11 cellular contexts compared by ENCODE assay signal in the genomic region with DNA sequence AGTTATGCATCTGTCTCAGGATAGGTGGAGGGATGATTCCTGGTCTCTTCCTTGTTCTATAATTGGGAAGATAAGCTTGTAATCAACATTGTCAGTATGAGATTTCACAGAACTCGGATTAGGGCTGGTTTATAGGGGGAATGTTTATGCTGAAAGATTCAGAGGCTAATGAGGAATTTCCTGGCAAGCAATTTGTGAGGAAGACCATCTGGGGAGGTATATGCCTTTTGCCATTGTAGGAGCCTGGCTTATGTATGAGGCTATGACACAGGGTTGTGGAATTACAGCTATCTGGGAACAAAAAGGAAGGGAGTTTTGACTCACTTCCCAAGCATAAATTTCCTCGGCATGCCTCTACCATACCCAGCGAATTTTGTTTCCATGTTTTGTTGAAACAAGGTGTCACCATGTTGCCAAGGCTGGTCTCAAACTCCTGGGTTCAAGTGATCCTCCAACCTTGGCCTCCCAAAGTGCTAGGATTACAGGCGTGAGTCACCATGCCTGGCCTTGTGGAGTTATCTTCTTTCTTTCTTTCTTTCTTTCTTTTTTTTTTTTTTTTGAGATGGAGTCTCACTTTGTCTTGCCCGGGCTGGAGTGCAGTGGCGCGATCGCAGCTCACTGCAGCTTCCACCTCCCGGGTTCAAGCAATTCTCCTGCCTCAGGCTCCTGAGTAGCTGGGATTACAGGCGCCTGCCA. TPM values are rescaled to one million over a fixed set of nuclear protein-coding genes. Genes with fewer than 3 reads are reported as not detected.
DNase-seq lines count a peak whose midpoint lies in the region; ATAC-seq, FAIRE-seq and TF ChIP-seq lines count a peak whose summit lies in the region.
"Had no signal": no experiment of that assay in that cellular context is flagged by ENCODE, and none has a peak within 500 bp of the region (broad histone marks: within the 10 kb centered on the region; RNA-seq: fewer than 3 reads in every experiment).

No MANE protein-coding gene starts in this region.

- H3K9ac ChIP-seq in PC-3 (ENCODE audit: low read length) (no peak overlapping the region), neural progenitor cell (no peak overlapping the region)

- intact Hi-C loops in Caco-2 (cut with micrococcal nuclease; ENCODE audit: unreplicated experiment), result no loop called here
- intact Hi-C loops in PC-3 (cut with micrococcal nuclease), result no loop called here
- intact Hi-C loops in cardiac septum (cut with DNase I), result loop anchor here (5.0 to 10.0 kb wide), 2 partner anchors 40 to 172 kb away; partner anchors contain the start of genes MBLAC1 and TRIM4

- CTCF ChIA-PET in Caco-2 (lab: Charles Lee), result no interaction called here
- CTCF ChIA-PET in PC-3 (lab: Charles Lee), result no interaction called here

- H3K4me1 Mint-ChIP-seq in Caco-2 (ENCODE audit: low read depth, unreplicated experiment), result peaks cover 16% of the 10 kb centered on the region
- H3K4me1 Mint-ChIP-seq in neural progenitor cell, result peaks cover 26% of the 10 kb centered on the region

- peak; percentile 43 for ATAC-seq in PC-3

- H3K36me3 Mint-ChIP-seq in Caco-2 (ENCODE audit: insufficient read depth, unreplicated experiment), result peaks cover 42% of the 10 kb centered on the region
- H3K36me3 Mint-ChIP-seq in neural progenitor cell, result peaks cover 13% of the 10 kb centered on the region

- H4K20me1 ChIP-seq in PC-3 (ENCODE audit: low read length) (peaks cover 3% of the 10 kb centered on the region; the same call in 1 of the 2 replicates), neural progenitor cell (ENCODE audit: low read depth) (no peaks in the 10 kb centered on the region)

- H3K9me2 ChIP-seq in PC-3 (replicated peaks; ENCODE audit: low read length), result no peaks in the 10 kb centered on the region

- no TSS peak for BruUV-seq in Caco-2 (replicated peaks; lab: Mats Ljungman, UMichigan)
- no TSS peak for BruUV-seq in PC-3 (replicated peaks; lab: Mats Ljungman, UMichigan)

- no peak for DNase-seq in Caco-2
- DNase-seq in PC-3, result peak; percentile 82
- no peak for DNase-seq in neural progenitor cell (ENCODE audit: low spot score)
- DNase-seq in NCI-H1417 (lab: John Stamatoyannopoulos, UW), result no peak
- no peak for DNase-seq in NCI-H2029 treated with DMSO at 0.1 percent for 48 hours (lab: John Stamatoyannopoulos, UW)
- DNase-seq in cardiac septum (ENCODE audit: low spot score), result no peak
- DNase-seq in DMS79 treated with DMSO at 0.1 percent for 48 hours (lab: John Stamatoyannopoulos, UW), result no peak
- DNase-seq: Peyer's patch had no signal

- no peaks in the 10 kb centered on the region for H3K9me3 ChIP-seq in Caco-2
- H3K9me3 ChIP-seq in PC-3 (ENCODE audit: low read length), result no peaks in the 10 kb centered on the region
- H3K9me3 ChIP-seq in neural progenitor cell (ENCODE audit: low read depth), result no peaks in the 10 kb centered on the region
- H3K9me3 ChIP-seq: Peyer's patch had no signal

- H3K27me3 ChIP-seq in Caco-2 (replicated peaks; ENCODE audit: control insufficient read depth, insufficient read depth, low read length), result no peaks in the 10 kb centered on the region
- no peaks in the 10 kb centered on the region for H3K27me3 ChIP-seq in PC-3 (ENCODE audit: low read length)
- H3K27me3 ChIP-seq in neural progenitor cell, result no peaks in the 10 kb centered on the region
- H3K27me3 ChIP-seq: Peyer's patch had no signal

- H3F3A ChIP-seq in PC-3 (ENCODE audit: low read length, unreplicated experiment) (no peaks in the 10 kb centered on the region), neural progenitor cell (ENCODE audit: low read depth) (peaks cover 57% of the 10 kb centered on the region)

- H3K27ac ChIP-seq in PC-3 (ENCODE audit: low read length) (peak overlapping the region; percentile 25), neural progenitor cell (no peak overlapping the region)

- peak overlapping the region; percentile 50 for H3K4me3 Mint-ChIP-seq in Caco-2 (ENCODE audit: unreplicated experiment)
- H3K4me3 Mint-ChIP-seq in neural progenitor cell, result peak overlapping the region; percentile 51

- TF ChIP-seq CTCF in Caco-2 (IDR thresholded peaks at IDR 0.05; ENCODE audit: insufficient read depth in 1 of 2, low read depth in 1 of 2, low read length in 1 of 2, severe bottlenecking in 1 of 2, unreplicated experiment in 1 of 2) (no peak), PC-3 (conservative IDR thresholded peaks at IDR 0.05; ENCODE audit: low read depth, low read length) (no peak), neural progenitor cell (IDR thresholded peaks at IDR 0.05) (no peak)

- H3K27me3 Mint-ChIP-seq in Caco-2 (ENCODE audit: insufficient read depth, unreplicated experiment) (no peaks in the 10 kb centered on the region), neural progenitor cell (ENCODE audit: insufficient read depth, low read depth) (peaks cover 3% of the 10 kb centered on the region)

- H3K27ac Mint-ChIP-seq in Caco-2 (ENCODE audit: unreplicated experiment) (no peak overlapping the region), neural progenitor cell (peak overlapping the region; percentile 57)

- peak overlapping the region; percentile 9; the same call in 1 of the 2 replicates for H3K4me2 ChIP-seq in PC-3 (ENCODE audit: low read length)
- no peak overlapping the region for H3K4me2 ChIP-seq in neural progenitor cell

- H3K36me3 ChIP-seq in Caco-2 (ENCODE audit: control insufficient read depth, insufficient read depth, low read length) (peaks cover 2% of the 10 kb centered on the region; the same call in 1 of the 2 replicates), PC-3 (ENCODE audit: low read depth, low read length) (peaks cover 9% of the 10 kb centered on the region; the same call in 1 of the 2 replicates), neural progenitor cell (no peaks in the 10 kb centered on the region)

- H3K79me2 ChIP-seq in PC-3 (ENCODE audit: low read length) (peaks cover 22% of the 10 kb centered on the region), neural progenitor cell (ENCODE audit: low read depth) (peaks cover 14% of the 10 kb centered on the region)

- FAIRE-seq in endometrium (lab: Jason Lieb, UNC), result peak; percentile 41
- FAIRE-seq: colon, GM18507 had no signal

- H2AFZ ChIP-seq in PC-3 (ENCODE audit: low read length) (no peak overlapping the region), neural progenitor cell (replicated peaks) (no peak overlapping the region)

- H3K9me3 Mint-ChIP-seq in Caco-2 (ENCODE audit: unreplicated experiment) (no peaks in the 10 kb centered on the region), neural progenitor cell (no peaks in the 10 kb centered on the region)

- POLR2A ChIA-PET in Caco-2 (lab: Charles Lee), result interaction anchor here (0.6 kb wide), 1 partner anchor 72 kb away, joined by 3 read pairs; no protein-coding TSS in a partner anchor
- POLR2A ChIA-PET in PC-3 (lab: Charles Lee; ENCODE audit: unreplicated experiment), result interaction anchor here (0.7 kb wide), 1 partner anchor 341 kb away, joined by 10 read pairs; the partner anchor contains the start of gene ZCWPW1

- H3K4me1 ChIP-seq in Caco-2 (peaks cover 11% of the 10 kb centered on the region; the same call in 1 of the 2 replicates), PC-3 (ENCODE audit: insufficient read depth, low read length) (peaks cover 33% of the 10 kb centered on the region), neural progenitor cell (peaks cover 3% of the 10 kb centered on the region)

- H3K4me3 ChIP-seq in Caco-2 (ENCODE audit: low read depth, low read length) (no peak overlapping the region), PC-3 (ENCODE audit: low read length) (no peak overlapping the region), neural progenitor cell (no peak overlapping the region)
- H3K4me3 ChIP-seq: Peyer's patch had no signal

RNA-seq across cellular contexts. Expression of gene COPS6, which starts 1.6 kb away (rescaled TPM):
- total RNA-seq in Caco-2 (2022) (142 and 150 TPM in 2 replicates), PC-3 (2014; rRNA removed) (95.7 and 110 TPM in 2 replicates), neural progenitor cell (ENCODE audit: low replicate concordance) (42.2 and 63.9 TPM in 2 replicates), cardiac septum (86.4 TPM)

RNA-seq across cellular contexts. Expression of gene ZNF3, which starts 5.7 kb away (rescaled TPM):
- total RNA-seq in Caco-2 (2022), result 37.8 and 41.1 TPM in 2 replicates
- 16.5 and 18.0 TPM in 2 replicates for total RNA-seq in PC-3 (2014; rRNA removed)
- 56.0 and 73.6 TPM in 2 replicates for total RNA-seq in neural progenitor cell (ENCODE audit: low replicate concordance)
- 14.5 TPM for total RNA-seq in cardiac septum

RNA-seq across cellular contexts. Expression of gene MCM7, which starts 14.0 kb away (rescaled TPM):
- 227 and 240 TPM in 2 replicates for total RNA-seq in Caco-2 (2022)
- 208 and 226 TPM in 2 replicates for total RNA-seq in PC-3 (2014; rRNA removed)
- 206 and 297 TPM in 2 replicates for total RNA-seq in neural progenitor cell (ENCODE audit: low replicate concordance)
- total RNA-seq in cardiac septum, result 20.5 TPM

RNA-seq across cellular contexts. Expression of gene AP4M1, which starts 14.2 kb away (rescaled TPM):
- total RNA-seq in Caco-2 (2022) (14.9 and 16.2 TPM in 2 replicates), PC-3 (2014; rRNA removed) (17.9 and 23.9 TPM in 2 replicates), neural progenitor cell (ENCODE audit: low replicate concordance) (15.3 and 15.4 TPM in 2 replicates), cardiac septum (13.7 TPM)

RNA-seq across cellular contexts. Expression of gene TAF6, which starts 32.0 kb away (rescaled TPM):
- total RNA-seq in Caco-2 (2022), result 81.1 and 81.2 TPM in 2 replicates
- total RNA-seq in PC-3 (2014; rRNA removed), result 51.4 and 58.6 TPM in 2 replicates
- 66.1 and 88.3 TPM in 2 replicates for total RNA-seq in neural progenitor cell (ENCODE audit: low replicate concordance)
- 26.6 TPM for total RNA-seq in cardiac septum
